In genomic region chrY:25639852-25640251, GRCh38 we compare ENCODE assay signal across 19 cellular contexts. TPM values are rescaled to one million over a fixed set of nuclear protein-coding genes. Genes with fewer than 3 reads are reported as not detected.
"Had no signal": no experiment of that assay in that cellular context is flagged by ENCODE, and none has a peak within 500 bp of the region (broad histone marks: within the 10 kb centered on the region; RNA-seq: fewer than 3 reads in every experiment).

No MANE protein-coding gene starts in this region.

RNA-seq across cellular contexts. Expression of gene CDY1, which starts 17.9 kb away (rescaled TPM):
- total RNA-seq: activated naive CD4-positive, alpha-beta T cell treated with anti-CD3 and anti-CD28 coated beads for 36 hours; activated naive CD4-positive, alpha-beta T cell treated with anti-CD3 and anti-CD28 coated beads, Interleukin-2, amount 50 U/mL, for 72 hours; activated naive CD8-positive, alpha-beta T cell treated with anti-CD3 and anti-CD28 coated beads for 36 hours; activated naive CD8-positive, alpha-beta T cell treated with anti-CD3 and anti-CD28 coated beads, Interleukin-2, amount 10 ng/mL, durations not matched to agents 7 days and 5 days; activated T-cell treated with anti-CD3 and anti-CD28 coated beads, Interleukin-2, amount 50 U/mL, for 4 hours; activated T-cell treated with anti-CD3 and anti-CD28 coated beads, Interleukin-2, amount 50 U/mL, for 72 hours; activated T-helper 1 cell treated with anti-CD3 and anti-CD28 coated beads, Interleukin-12 subunit alpha, Interleukin-12 subunit beta, Interleukin-2, Interleukin-4 antibody, amounts not matched to agents 30 ng/mL and 10 ng/mL and 1 ng/mL, durations not matched to agents 14 hours and 24 hours and 36 hours; activated T-helper 17 cell treated with anti-CD3 and anti-CD28 coated beads, Interleukin-2, amount 50 U/mL, for 72 hours; activated T-helper 2 cell treated with anti-CD3 and anti-CD28 coated beads, Interferon-gamma antibody, Interleukin-2, Interleukin-4, amounts not matched to agents 10 μg/mL and 5 μg/mL and 100 μg/mL, durations not matched to agents 14 hours and 24 hours and 36 hours; adrenal gland; aorta; ascending aorta; astrocyte; breast epithelium; bronchial epithelial cell; cardiac muscle cell; cardiac septum; cerebellum; chondrocyte had no signal
